Comparison of ENCODE assay signal across 26 cellular contexts in the genomic region with DNA sequence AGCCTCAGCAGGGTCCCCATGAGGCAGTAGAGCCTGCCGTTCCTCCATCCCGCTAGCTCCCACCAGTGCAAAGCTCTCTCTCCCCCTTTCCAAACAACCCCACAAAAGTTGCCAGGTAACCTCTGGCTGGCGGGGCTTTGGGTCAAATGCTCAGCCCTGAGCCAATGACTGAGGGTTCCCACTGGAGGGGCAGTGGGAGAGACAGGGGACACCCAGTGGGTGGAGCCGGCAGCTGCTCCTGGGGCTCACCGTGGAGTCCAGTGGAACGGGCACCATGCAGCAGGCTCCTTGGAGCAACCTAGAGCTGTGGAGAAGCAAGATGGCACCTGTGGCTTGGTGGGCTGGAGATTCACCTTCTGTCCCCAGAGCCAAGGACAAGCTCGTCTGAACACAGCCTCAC.
"Had no signal": no experiment of that assay in that cellular context is flagged by ENCODE, and none has a peak within 500 bp of the region (broad histone marks: within the 10 kb centered on the region; RNA-seq: fewer than 3 reads in every experiment).

No MANE protein-coding gene starts in this region.

- H3K27ac ChIP-seq: neural progenitor cell, neutrophil, ovary, parathyroid adenoma, psoas muscle, sigmoid colon, stomach, thoracic aorta, thyroid gland, upper lobe of left lung, vagina had no signal

- H3K27me3 ChIP-seq: neural progenitor cell, ovary, right lobe of liver, sigmoid colon, stomach, thyroid gland, tibial nerve, upper lobe of left lung, vagina had no signal

- H2AFZ ChIP-seq: neural progenitor cell, parathyroid adenoma had no signal

- H3K9me3 ChIP-seq: neutrophil, ovary, psoas muscle, right lobe of liver, sigmoid colon, stomach, thoracic aorta, thyroid gland, upper lobe of left lung, vagina had no signal

- ATAC-seq: natural killer cell; psoas muscle; right cardiac atrium; right lobe of liver; stimulated activated effector memory CD8-positive, alpha-beta T cell treated with anti-CD3 and anti-CD28 coated beads, Interleukin-12 subunit alpha, Interleukin-12 subunit beta, amount 100 ng/mL, for 72 hours; stimulated activated naive B cell treated with anti-CD40 and anti-IgM and Interleukin-4, amounts not matched to agents 10 μg/mL and 1 μg/mL and 100 μg/mL, for 72 hours had no signal

- DNase-seq: natural killer cell; nucleus accumbens; ovary; posterior cingulate gyrus; psoas muscle; right cardiac atrium; right lobe of liver; sigmoid colon; small intestine; stimulated activated CD4-positive, alpha-beta T cell treated with anti-CD3 and anti-CD28 coated beads, Interleukin-15, amount 100 ng/mL, for 24 hours; stimulated activated CD4-positive, alpha-beta T cell treated with anti-CD3 and anti-CD28 coated beads, Interleukin-2, amount 100 ng/mL, for 24 hours; stimulated activated CD4-positive, alpha-beta T cell treated with anti-CD3 and anti-CD28 coated beads, Interleukin-2, amount 100 ng/mL, for 48 hours; stimulated activated CD4-positive, alpha-beta T cell treated with anti-CD3 and anti-CD28 coated beads, Interleukin-4, amount 100 ng/mL, for 24 hours; stimulated activated naive B cell treated with anti-CD40 and anti-IgM and Interleukin-4, amounts not matched to agents 10 μg/mL and 1 μg/mL and 100 μg/mL, for 72 hours; stimulated activated naive CD4-positive, alpha-beta T cell treated with Interleukin-2 at 50 U/mL for 16 hours; stomach; thyroid gland; trophoblast cell had no signal

- H3K4me2 ChIP-seq: neural progenitor cell had no signal

- H3K9ac ChIP-seq: neural progenitor cell, parathyroid adenoma had no signal

- H3K4me3 ChIP-seq: neural progenitor cell, ovary, psoas muscle, right lobe of liver, sigmoid colon, stomach, thoracic aorta, thyroid gland, tibial nerve, upper lobe of left lung, vagina had no signal

- H3K4me1 ChIP-seq: neural progenitor cell, parathyroid adenoma, psoas muscle had no signal

- H3K36me3 ChIP-seq: neural progenitor cell, neutrophil, ovary, right lobe of liver, sigmoid colon, stomach, thoracic aorta, thyroid gland, tibial nerve, upper lobe of left lung, vagina had no signal
